30 cellular contexts compared by ENCODE assay signal in the genomic region with DNA sequence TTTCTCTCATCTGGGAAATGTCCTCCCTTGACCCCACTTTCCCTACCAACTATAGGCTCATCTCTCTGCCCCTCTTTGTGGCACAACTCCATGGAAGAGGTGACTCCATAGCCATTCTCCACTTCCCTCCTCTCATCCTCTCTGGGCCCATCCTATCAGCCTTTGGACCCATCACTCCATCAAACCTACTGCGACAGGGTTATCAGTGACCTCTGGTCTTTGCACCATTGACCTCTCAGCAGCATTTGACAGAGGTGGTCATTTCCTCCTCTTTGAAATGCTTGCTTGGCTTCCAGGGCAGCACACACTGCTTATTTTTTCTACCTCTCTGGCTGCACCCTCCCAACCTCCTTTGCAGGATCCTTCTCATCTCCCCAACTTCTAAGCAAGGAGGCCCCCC.
DNase-seq lines count a peak whose midpoint lies in the region; ATAC-seq, FAIRE-seq and TF ChIP-seq lines count a peak whose summit lies in the region.
"Had no signal": no experiment of that assay in that cellular context is flagged by ENCODE, and none has a peak within 500 bp of the region (broad histone marks: within the 10 kb centered on the region; RNA-seq: fewer than 3 reads in every experiment).

No MANE protein-coding gene starts in this region.

- no peaks in the 10 kb centered on the region for H3K79me2 ChIP-seq in HepG2 (ENCODE audit: insufficient read depth, low read length)

- no peaks in the 10 kb centered on the region for H3K9me3 ChIP-seq in HepG2 (ENCODE audit: low read length)
- H3K9me3 ChIP-seq in right lobe of liver = no peaks in the 10 kb centered on the region
- H3K9me3 ChIP-seq in HAP-1 = no peaks in the 10 kb centered on the region
- H3K9me3 ChIP-seq: A549; BE2C; BLaER1; BLaER1 treated with 17β-estradiol and CSF1 and Interleukin-3, amounts not matched to agents 10 nM and 100 nM; Caco-2 had no signal

- no peaks in the 10 kb centered on the region for H3K36me3 ChIP-seq in HepG2 (replicated peaks in 1 of 2; ENCODE audit: control insufficient read depth in 1 of 2, insufficient read depth in 2 of 2, low read length in 2 of 2)
- no peaks in the 10 kb centered on the region for H3K36me3 ChIP-seq in right lobe of liver
- no peaks in the 10 kb centered on the region for H3K36me3 ChIP-seq in HAP-1 (replicated peaks)
- H3K36me3 ChIP-seq: BE2C; BLaER1; BLaER1 treated with 17β-estradiol and CSF1 and Interleukin-3, amounts not matched to agents 10 nM and 100 nM had no signal

- ATAC-seq in HepG2 (peak; percentile 67), right lobe of liver (no peak)
- ATAC-seq: A549; CD8-positive, alpha-beta T cell had no signal

- H3K27ac ChIP-seq in HepG2 (ENCODE audit: extremely low read length, insufficient read depth, low read length) (no peak overlapping the region), right lobe of liver (no peak overlapping the region), C4-2B (peak overlapping the region; percentile 73)
- H3K27ac ChIP-seq: 22Rv1; A549; BLaER1; BLaER1 treated with 17β-estradiol and CSF1 and Interleukin-3, amounts not matched to agents 10 nM and 100 nM had no signal

- H3K4me3 ChIP-seq in HepG2 (replicated peaks in 1 of 3; ENCODE audit: insufficient read depth in 1 of 3, low read depth in 2 of 3, low read length in 3 of 3) = no peak overlapping the region
- no peak overlapping the region for H3K4me3 ChIP-seq in right lobe of liver
- no peak overlapping the region for H3K4me3 ChIP-seq in HAP-1
- H3K4me3 ChIP-seq: A549; BLaER1; BLaER1 treated with 17β-estradiol and CSF1 and Interleukin-3, amounts not matched to agents 10 nM and 100 nM had no signal

- no peak for TF ChIP-seq RAD21 in HepG2 (CRISPR knock-in tag; IDR thresholded peaks at IDR 0.05)

- in situ Hi-C loops in HepG2 (cut with HindIII; ENCODE audit: extremely low pct_ligation_motif_present, low pct_unique_long_range_greater_than_20kb) = no loop called here
- in situ Hi-C loops in HAP-1 (cut with MboI; ENCODE audit: low sequenced_read_pairs) = no loop called here

- no peak overlapping the region for H3K4me2 ChIP-seq in HepG2 (ENCODE audit: low read depth, low read length)
- H3K4me2 ChIP-seq: A549; BLaER1; BLaER1 treated with 17β-estradiol and CSF1 and Interleukin-3, amounts not matched to agents 10 nM and 100 nM had no signal

- TF ChIP-seq POLR2A in HepG2 (IDR thresholded peaks at IDR 0.05; ENCODE audit: insufficient read depth in 1 of 2, low read depth in 2 of 2, low read length in 2 of 2) (no peak), right lobe of liver (IDR thresholded peaks at IDR 0.05) (no peak)

- no peak overlapping the region for H3K9ac ChIP-seq in HepG2 (ENCODE audit: insufficient read depth, low read depth, low read length)
- H3K9ac ChIP-seq: BLaER1; BLaER1 treated with 17β-estradiol and CSF1 and Interleukin-3, amounts not matched to agents 10 nM and 100 nM had no signal

- WGBS in HepG2 (ENCODE audit: low lambda C conversion rate) = 0% methylated on average over 1 of the region's 1 CpG
- WGBS in right lobe of liver (ENCODE audit: insufficient coverage, low coverage, low lambda C conversion rate, missing lambda C conversion rate) = 27% methylated on average over 1 of the region's 1 CpG

- H2AFZ ChIP-seq in HepG2 (ENCODE audit: low read length) = no peak overlapping the region

- H3K27me3 ChIP-seq in HepG2 (ENCODE audit: control insufficient read depth in 1 of 2, insufficient read depth in 2 of 2, low read length in 2 of 2) (no peaks in the 10 kb centered on the region), right lobe of liver (no peaks in the 10 kb centered on the region), HAP-1 (ENCODE audit: low read depth) (peaks cover 9% of the 10 kb centered on the region)
- H3K27me3 ChIP-seq: BLaER1; BLaER1 treated with 17β-estradiol and CSF1 and Interleukin-3, amounts not matched to agents 10 nM and 100 nM had no signal

- DNase-seq in HepG2 (ENCODE audit: low spot score) = no peak
- DNase-seq in right lobe of liver = no peak
- no peak for DNase-seq in HAP-1 (ENCODE audit: low spot score in 2 of 2)
- DNase-seq: 8988T; ACHN; AML-193; BE2C; C1 segment of cervical spinal cord; Caco-2; Calu3; CD4-positive, alpha-beta memory T cell; CD4-positive, alpha-beta T cell; CD4-positive, CD25-positive, alpha-beta regulatory T cell; CD8-positive, alpha-beta memory T cell; CD8-positive, alpha-beta T cell; COR-L47; DMS 273 treated with DMSO at 0.1 percent for 48 hours; DMS153; DMS53; DMS79; DMS79 treated with DMSO at 0.1 percent for 48 hours; DND-41; EL had no signal

- 0 out of 4 replicates have a peak, but pooled peaks of 1 of the 2 experiments have one; percentile 13 for TF ChIP-seq EP300 in HepG2 (IDR thresholded peaks at IDR 0.05; ENCODE audit: low read depth in 2 of 2, low read length in 2 of 2)
- no peak for TF ChIP-seq EP300 in HepG2 (CRISPR knock-in tag; IDR thresholded peaks at IDR 0.05; ENCODE audit: borderline replicate concordance)

- no peak for FAIRE-seq in HepG2 (lab: Jason Lieb, UNC)
- FAIRE-seq: A204.1, A549, D721Med had no signal

- H3K4me1 ChIP-seq in HepG2 (ENCODE audit: insufficient read depth, low read length) (peaks cover 27% of the 10 kb centered on the region), right lobe of liver (no peaks in the 10 kb centered on the region), HAP-1 (no peaks in the 10 kb centered on the region)
- H3K4me1 ChIP-seq: A549; BE2C; BLaER1; BLaER1 treated with 17β-estradiol and CSF1 and Interleukin-3, amounts not matched to agents 10 nM and 100 nM; Caco-2 had no signal

- intact Hi-C loops in HepG2 (cut with micrococcal nuclease; ENCODE audit: unreplicated experiment) = no loop called here
- intact Hi-C loops in right lobe of liver (cut with DNase I) = no loop called here

- no TSS peak for BruUV-seq in HepG2 (replicated peaks; lab: Mats Ljungman, UMichigan)

- no peaks in the 10 kb centered on the region for H4K20me1 ChIP-seq in HepG2 (ENCODE audit: insufficient read depth, low read length)
- H4K20me1 ChIP-seq: BLaER1; BLaER1 treated with 17β-estradiol and CSF1 and Interleukin-3, amounts not matched to agents 10 nM and 100 nM had no signal

- no peak for TF ChIP-seq CTCF in HepG2 (CRISPR knock-in tag; IDR thresholded peaks at IDR 0.05)
- TF ChIP-seq CTCF in right lobe of liver (IDR thresholded peaks at IDR 0.05) = no peak
- TF ChIP-seq CTCF in C4-2B (conservative IDR thresholded peaks at IDR 0.05) = no peak

- POLR2A ChIA-PET in HepG2 (lab: Yijun Ruan, JAX) = no interaction called here

- CTCF ChIA-PET in HepG2 (lab: Yijun Ruan, JAX; ENCODE audit: low intra/inter-chr PET ratio, low total read pairs) = no interaction called here

TF ChIP-seq in HepG2, 621 proteins besides CTCF, POLR2A, EP300 and RAD21 (continues in another document):
- no peak for TF ChIP-seq ZNF737 (CRISPR knock-in tag; IDR thresholded peaks at IDR 0.05; ENCODE audit: borderline replicate concordance)
- TF ChIP-seq TBX2 (CRISPR knock-in tag; IDR thresholded peaks at IDR 0.05; ENCODE audit: borderline replicate concordance) = peak; percentile 26; the same call in 1 of the 2 replicates
- TF ChIP-seq PAXIP1 (CRISPR knock-in tag; conservative IDR thresholded peaks at IDR 0.05) = peak; percentile 44
- peak; percentile 82; the same call in 1 of the 2 replicates for TF ChIP-seq NR2F2 (IDR thresholded peaks at IDR 0.05; ENCODE audit: borderline replicate concordance, low read depth)
- peak; percentile 83; the same call in 1 of the 2 replicates for TF ChIP-seq MEIS2 (CRISPR knock-in tag; IDR thresholded peaks at IDR 0.05)
- TF ChIP-seq SALL1 (CRISPR knock-in tag; IDR thresholded peaks at IDR 0.05) = peak; percentile 25; the same call in 1 of the 2 replicates
- TF ChIP-seq ETV5 (CRISPR knock-in tag; IDR thresholded peaks at IDR 0.05; ENCODE audit: borderline replicate concordance) = peak; percentile 26; the same call in 1 of the 2 replicates
- peak; percentile 77 to 86 for TF ChIP-seq NR2F1 (CRISPR knock-in tag; IDR thresholded peaks at IDR 0.05)
- TF ChIP-seq NR2F6 (IDR thresholded peaks at IDR 0.05) = peak; percentile 85
- TF ChIP-seq NR2F6 (CRISPR knock-in tag; IDR thresholded peaks at IDR 0.05) = peak; percentile 65; the same call in 1 of the 2 replicates
- TF ChIP-seq NR2C2 (CRISPR knock-in tag; IDR thresholded peaks at IDR 0.05; ENCODE audit: borderline replicate concordance) = peak; percentile 70
- TF ChIP-seq TCF7 (IDR thresholded peaks at IDR 0.05; ENCODE audit: low read depth) = peak; percentile 11; the same call in 1 of the 2 replicates
- TF ChIP-seq RARA (CRISPR knock-in tag; IDR thresholded peaks at IDR 0.05) = peak; percentile 59; the same call in 1 of the 2 replicates
- TF ChIP-seq ZNF496 (CRISPR knock-in tag; IDR thresholded peaks at IDR 0.05; ENCODE audit: insufficient replicate concordance) = no peak
- TF ChIP-seq NCOR1 (IDR thresholded peaks at IDR 0.05; ENCODE audit: borderline replicate concordance, low read length) = peak; percentile 42; the same call in 1 of the 2 replicates
- TF ChIP-seq HNF4A (CRISPR knock-in tag; IDR thresholded peaks at IDR 0.05) = peak; percentile 85
- 0 out of 2 replicates have a peak, but pooled peaks have one; percentile 21 for TF ChIP-seq JUNB (CRISPR knock-in tag; IDR thresholded peaks at IDR 0.05; ENCODE audit: borderline replicate concordance)
